In the genomic region with DNA sequence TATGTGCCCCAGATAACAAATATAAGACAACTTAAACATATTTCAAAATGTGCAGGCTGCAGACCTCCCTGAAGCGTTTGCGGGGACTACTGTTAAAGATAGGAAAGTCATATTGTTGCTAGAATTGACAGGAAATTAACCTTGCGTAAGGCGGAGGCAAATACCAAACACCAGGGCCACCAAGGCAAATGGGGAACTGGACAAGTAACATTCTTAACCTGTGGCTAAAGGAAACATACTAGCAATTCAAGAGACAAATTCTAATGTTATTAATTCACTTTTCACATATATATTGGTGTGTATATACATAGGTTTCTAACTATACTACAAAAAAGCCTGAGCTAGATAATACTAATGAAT, we compare ENCODE assay signal across 10 cellular contexts. TPM values are rescaled to one million over a fixed set of nuclear protein-coding genes. Genes with fewer than 3 reads are reported as not detected.
A peak's percentile ranks its signal among the peaks of the same experiment; 100 is the strongest.
DNase-seq lines count a peak whose midpoint lies in the region; ATAC-seq and TF ChIP-seq lines count a peak whose summit lies in the region.
"Had no signal": no experiment of that assay in that cellular context is flagged by ENCODE, and none has a peak within 500 bp of the region (broad histone marks: within the 10 kb centered on the region; RNA-seq: fewer than 3 reads in every experiment).

No MANE protein-coding gene starts in this region.

- H3K27ac Mint-ChIP-seq in stimulated activated naive CD8-positive, alpha-beta T cell treated with anti-CD3 and anti-CD28 coated beads, Interleukin-15, Interleukin-2, amounts not matched to agents 100 ng/mL and 50 ng/mL, for 24 hours: no peak overlapping the region
- H3K27ac Mint-ChIP-seq in activated T-helper 2 cell treated with anti-CD3 and anti-CD28 coated beads, Interferon-gamma antibody, Interleukin-2, Interleukin-4, amounts not matched to agents 10 μg/mL and 5 μg/mL and 100 μg/mL, durations not matched to agents 14 hours and 24 hours and 36 hours: no peak overlapping the region

- H3K27ac ChIP-seq in VCaP (no peak overlapping the region), layer of hippocampus (ENCODE audit: low read depth, low read length) (peak overlapping the region; percentile 68)
- H3K27ac ChIP-seq: transverse colon had no signal

- peaks cover 10% of the 10 kb centered on the region for H3K4me1 Mint-ChIP-seq in stimulated activated naive CD8-positive, alpha-beta T cell treated with anti-CD3 and anti-CD28 coated beads, Interleukin-15, Interleukin-2, amounts not matched to agents 100 ng/mL and 50 ng/mL, for 24 hours (ENCODE audit: low read depth)
- H3K4me1 Mint-ChIP-seq in activated T-helper 2 cell treated with anti-CD3 and anti-CD28 coated beads, Interferon-gamma antibody, Interleukin-2, Interleukin-4, amounts not matched to agents 10 μg/mL and 5 μg/mL and 100 μg/mL, durations not matched to agents 14 hours and 24 hours and 36 hours (ENCODE audit: low read depth): peaks cover 8% of the 10 kb centered on the region

- ATAC-seq in stimulated activated naive CD8-positive, alpha-beta T cell treated with anti-CD3 and anti-CD28 coated beads, Interleukin-15, Interleukin-2, amounts not matched to agents 100 U/mL and 50 U/mL, for 24 hours: no peak

- peaks cover 7% of the 10 kb centered on the region for H3K27me3 ChIP-seq in layer of hippocampus (ENCODE audit: control insufficient read depth, insufficient read depth, low read length)

- peak; percentile 12 for TF ChIP-seq CTCF in VCaP (conservative IDR thresholded peaks at IDR 0.05)

- peaks cover 65% of the 10 kb centered on the region for H3K27me3 Mint-ChIP-seq in stimulated activated naive CD8-positive, alpha-beta T cell treated with anti-CD3 and anti-CD28 coated beads, Interleukin-15, Interleukin-2, amounts not matched to agents 100 ng/mL and 50 ng/mL, for 24 hours
- H3K27me3 Mint-ChIP-seq in activated T-helper 2 cell treated with anti-CD3 and anti-CD28 coated beads, Interferon-gamma antibody, Interleukin-2, Interleukin-4, amounts not matched to agents 10 μg/mL and 5 μg/mL and 100 μg/mL, durations not matched to agents 14 hours and 24 hours and 36 hours (ENCODE audit: low read depth): peaks cover 53% of the 10 kb centered on the region

- H3K36me3 Mint-ChIP-seq in stimulated activated naive CD8-positive, alpha-beta T cell treated with anti-CD3 and anti-CD28 coated beads, Interleukin-15, Interleukin-2, amounts not matched to agents 100 ng/mL and 50 ng/mL, for 24 hours (ENCODE audit: low read depth): no peaks in the 10 kb centered on the region
- no peaks in the 10 kb centered on the region for H3K36me3 Mint-ChIP-seq in activated T-helper 2 cell treated with anti-CD3 and anti-CD28 coated beads, Interferon-gamma antibody, Interleukin-2, Interleukin-4, amounts not matched to agents 10 μg/mL and 5 μg/mL and 100 μg/mL, durations not matched to agents 14 hours and 24 hours and 36 hours (ENCODE audit: low read depth)

- DNase-seq in stimulated activated naive CD8-positive, alpha-beta T cell treated with anti-CD3 and anti-CD28 coated beads, Interleukin-15, Interleukin-2, amounts not matched to agents 100 U/mL and 50 U/mL, for 24 hours: no peak
- no peak for DNase-seq in EL
- no peak for DNase-seq in activated CD8-positive, alpha-beta memory T cell treated with anti-CD3 and anti-CD28 coated beads, Interleukin-2, amount 50 U/mL, for 4 hours
- DNase-seq in activated T-helper 2 cell treated with anti-CD3 and anti-CD28 coated beads, Interferon-gamma antibody, Interleukin-2, Interleukin-4, amounts not matched to agents 10 μg/mL and 5 μg/mL and 100 μg/mL, durations not matched to agents 14 hours and 24 hours and 36 hours (ENCODE audit: low spot score): no peak
- no peak for DNase-seq in stimulated activated CD4-positive, alpha-beta T cell treated with anti-CD3 and anti-CD28 coated beads, Interleukin-4, amount 100 ng/mL, for 4 hours
- DNase-seq: NCI-H226 had no signal

- intact Hi-C loops in activated T-helper 2 cell treated with anti-CD3 and anti-CD28 coated beads, Interferon-gamma antibody, Interleukin-2, Interleukin-4, amounts not matched to agents 10 μg/mL and 5 μg/mL and 100 μg/mL, durations not matched to agents 14 hours and 24 hours and 36 hours (cut with micrococcal nuclease): loop anchor here (1.0 to 2.0 kb wide), 3 partner anchors 31 to 81 kb away; no protein-coding TSS in a partner anchor

- H3K4me3 Mint-ChIP-seq in stimulated activated naive CD8-positive, alpha-beta T cell treated with anti-CD3 and anti-CD28 coated beads, Interleukin-15, Interleukin-2, amounts not matched to agents 100 ng/mL and 50 ng/mL, for 24 hours: peak overlapping the region; percentile 63
- H3K4me3 Mint-ChIP-seq in activated T-helper 2 cell treated with anti-CD3 and anti-CD28 coated beads, Interferon-gamma antibody, Interleukin-2, Interleukin-4, amounts not matched to agents 10 μg/mL and 5 μg/mL and 100 μg/mL, durations not matched to agents 14 hours and 24 hours and 36 hours (ENCODE audit: low read depth): no peak overlapping the region

- H3K9me3 Mint-ChIP-seq in stimulated activated naive CD8-positive, alpha-beta T cell treated with anti-CD3 and anti-CD28 coated beads, Interleukin-15, Interleukin-2, amounts not matched to agents 100 ng/mL and 50 ng/mL, for 24 hours: no peaks in the 10 kb centered on the region
- H3K9me3 Mint-ChIP-seq in activated T-helper 2 cell treated with anti-CD3 and anti-CD28 coated beads, Interferon-gamma antibody, Interleukin-2, Interleukin-4, amounts not matched to agents 10 μg/mL and 5 μg/mL and 100 μg/mL, durations not matched to agents 14 hours and 24 hours and 36 hours: no peaks in the 10 kb centered on the region

RNA-seq across cellular contexts. Expression of gene HAPLN2, which starts 6.8 kb away (rescaled TPM):
- not detected in 2 replicates for total RNA-seq in activated T-helper 2 cell treated with anti-CD3 and anti-CD28 coated beads, Interferon-gamma antibody, Interleukin-2, Interleukin-4, amounts not matched to agents 10 μg/mL and 5 μg/mL and 100 μg/mL, durations not matched to agents 14 hours and 24 hours and 36 hours

RNA-seq across cellular contexts. Expression of gene BCAN, which starts 15.9 kb away (rescaled TPM):
- not detected in 2 replicates for total RNA-seq in activated T-helper 2 cell treated with anti-CD3 and anti-CD28 coated beads, Interferon-gamma antibody, Interleukin-2, Interleukin-4, amounts not matched to agents 10 μg/mL and 5 μg/mL and 100 μg/mL, durations not matched to agents 14 hours and 24 hours and 36 hours

RNA-seq across cellular contexts. Expression of gene GPATCH4, which starts 24.8 kb away (rescaled TPM):
- total RNA-seq in activated T-helper 2 cell treated with anti-CD3 and anti-CD28 coated beads, Interferon-gamma antibody, Interleukin-2, Interleukin-4, amounts not matched to agents 10 μg/mL and 5 μg/mL and 100 μg/mL, durations not matched to agents 14 hours and 24 hours and 36 hours: 73.7 and 80.4 TPM in 2 replicates

RNA-seq across cellular contexts. Expression of gene NAXE, which starts 34.5 kb away (rescaled TPM):
- 76.1 and 78.8 TPM in 2 replicates for total RNA-seq in activated T-helper 2 cell treated with anti-CD3 and anti-CD28 coated beads, Interferon-gamma antibody, Interleukin-2, Interleukin-4, amounts not matched to agents 10 μg/mL and 5 μg/mL and 100 μg/mL, durations not matched to agents 14 hours and 24 hours and 36 hours

RNA-seq across cellular contexts. Expression of gene TTC24, which starts 46.5 kb away (rescaled TPM):
- total RNA-seq in activated T-helper 2 cell treated with anti-CD3 and anti-CD28 coated beads, Interferon-gamma antibody, Interleukin-2, Interleukin-4, amounts not matched to agents 10 μg/mL and 5 μg/mL and 100 μg/mL, durations not matched to agents 14 hours and 24 hours and 36 hours: 3.8 and 4.5 TPM in 2 replicates
- total RNA-seq: transverse colon had no signal
